1 cellular context compared by ENCODE assay signal in the genomic region with DNA sequence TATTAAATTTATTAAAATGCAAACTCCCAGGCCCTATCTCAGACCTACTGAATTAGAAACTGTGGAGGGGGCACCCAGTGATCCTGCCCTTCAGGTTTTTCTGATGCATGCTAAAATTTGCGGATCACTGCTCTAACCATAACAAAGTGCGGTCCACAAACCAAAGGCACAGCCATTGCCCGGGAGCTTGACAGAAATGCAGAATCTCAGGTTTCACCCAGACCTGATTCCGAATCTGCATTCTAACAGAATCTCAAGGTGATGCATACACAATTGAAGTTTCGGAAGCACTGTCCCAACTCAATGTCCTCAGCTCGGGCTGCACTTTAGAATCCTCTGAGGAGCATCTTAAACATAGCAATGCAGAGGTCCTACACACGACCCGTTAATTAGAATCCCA.
TF ChIP-seq lines count a peak whose summit lies in the region.

No MANE protein-coding gene starts in this region.

TF ChIP-seq in GM23338, 12 proteins besides CTCF, POLR2A, EP300 and RAD21 (continued from another document):
- TF ChIP-seq, protein P1, sequence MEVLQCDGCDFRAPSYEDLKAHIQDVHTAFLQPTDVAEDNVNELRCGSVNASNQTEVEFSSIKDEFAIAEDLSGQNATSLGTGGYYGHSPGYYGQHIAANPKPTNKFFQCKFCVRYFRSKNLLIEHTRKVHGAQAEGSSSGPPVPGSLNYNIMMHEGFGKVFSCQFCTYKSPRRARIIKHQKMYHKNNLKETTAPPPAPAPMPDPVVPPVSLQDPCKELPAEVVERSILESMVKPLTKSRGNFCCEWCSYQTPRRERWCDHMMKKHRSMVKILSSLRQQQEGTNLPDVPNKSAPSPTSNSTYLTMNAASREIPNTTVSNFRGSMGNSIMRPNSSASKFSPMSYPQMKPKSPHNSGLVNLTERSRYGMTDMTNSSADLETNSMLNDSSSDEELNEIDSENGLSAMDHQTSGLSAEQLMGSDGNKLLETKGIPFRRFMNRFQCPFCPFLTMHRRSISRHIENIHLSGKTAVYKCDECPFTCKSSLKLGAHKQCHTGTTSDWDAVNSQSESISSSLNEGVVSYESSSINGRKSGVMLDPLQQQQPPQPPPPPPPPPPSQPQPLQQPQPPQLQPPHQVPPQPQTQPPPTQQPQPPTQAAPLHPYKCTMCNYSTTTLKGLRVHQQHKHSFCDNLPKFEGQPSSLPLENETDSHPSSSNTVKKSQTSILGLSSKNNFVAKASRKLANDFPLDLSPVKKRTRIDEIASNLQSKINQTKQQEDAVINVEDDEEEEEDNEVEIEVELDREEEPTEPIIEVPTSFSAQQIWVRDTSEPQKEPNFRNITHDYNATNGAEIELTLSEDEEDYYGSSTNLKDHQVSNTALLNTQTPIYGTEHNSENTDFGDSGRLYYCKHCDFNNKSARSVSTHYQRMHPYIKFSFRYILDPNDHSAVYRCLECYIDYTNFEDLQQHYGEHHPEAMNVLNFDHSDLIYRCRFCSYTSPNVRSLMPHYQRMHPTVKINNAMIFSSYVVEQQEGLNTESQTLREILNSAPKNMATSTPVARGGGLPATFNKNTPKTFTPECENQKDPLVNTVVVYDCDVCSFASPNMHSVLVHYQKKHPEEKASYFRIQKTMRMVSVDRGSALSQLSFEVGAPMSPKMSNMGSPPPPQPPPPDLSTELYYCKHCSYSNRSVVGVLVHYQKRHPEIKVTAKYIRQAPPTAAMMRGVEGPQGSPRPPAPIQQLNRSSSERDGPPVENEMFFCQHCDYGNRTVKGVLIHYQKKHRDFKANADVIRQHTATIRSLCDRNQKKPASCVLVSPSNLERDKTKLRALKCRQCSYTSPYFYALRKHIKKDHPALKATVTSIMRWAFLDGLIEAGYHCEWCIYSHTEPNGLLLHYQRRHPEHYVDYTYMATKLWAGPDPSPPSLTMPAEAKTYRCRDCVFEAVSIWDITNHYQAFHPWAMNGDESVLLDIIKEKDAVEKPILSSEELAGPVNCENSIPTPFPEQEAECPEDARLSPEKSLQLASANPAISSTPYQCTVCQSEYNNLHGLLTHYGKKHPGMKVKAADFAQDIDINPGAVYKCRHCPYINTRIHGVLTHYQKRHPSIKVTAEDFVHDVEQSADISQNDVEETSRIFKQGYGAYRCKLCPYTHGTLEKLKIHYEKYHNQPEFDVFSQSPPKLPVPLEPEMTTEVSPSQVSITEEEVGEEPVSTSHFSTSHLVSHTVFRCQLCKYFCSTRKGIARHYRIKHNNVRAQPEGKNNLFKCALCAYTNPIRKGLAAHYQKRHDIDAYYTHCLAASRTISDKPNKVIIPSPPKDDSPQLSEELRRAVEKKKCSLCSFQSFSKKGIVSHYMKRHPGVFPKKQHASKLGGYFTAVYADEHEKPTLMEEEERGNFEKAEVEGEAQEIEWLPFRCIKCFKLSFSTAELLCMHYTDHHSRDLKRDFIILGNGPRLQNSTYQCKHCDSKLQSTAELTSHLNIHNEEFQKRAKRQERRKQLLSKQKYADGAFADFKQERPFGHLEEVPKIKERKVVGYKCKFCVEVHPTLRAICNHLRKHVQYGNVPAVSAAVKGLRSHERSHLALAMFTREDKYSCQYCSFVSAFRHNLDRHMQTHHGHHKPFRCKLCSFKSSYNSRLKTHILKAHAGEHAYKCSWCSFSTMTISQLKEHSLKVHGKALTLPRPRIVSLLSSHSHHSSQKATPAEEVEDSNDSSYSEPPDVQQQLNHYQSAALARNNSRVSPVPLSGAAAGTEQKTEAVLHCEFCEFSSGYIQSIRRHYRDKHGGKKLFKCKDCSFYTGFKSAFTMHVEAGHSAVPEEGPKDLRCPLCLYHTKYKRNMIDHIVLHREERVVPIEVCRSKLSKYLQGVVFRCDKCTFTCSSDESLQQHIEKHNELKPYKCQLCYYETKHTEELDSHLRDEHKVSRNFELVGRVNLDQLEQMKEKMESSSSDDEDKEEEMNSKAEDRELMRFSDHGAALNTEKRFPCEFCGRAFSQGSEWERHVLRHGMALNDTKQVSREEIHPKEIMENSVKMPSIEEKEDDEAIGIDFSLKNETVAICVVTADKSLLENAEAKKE (CRISPR knock-in tag; IDR thresholded peaks at IDR 0.05): no peak
- no peak for TF ChIP-seq POLR2AphosphoS5 (IDR thresholded peaks at IDR 0.05; ENCODE audit: low read depth)
- TF ChIP-seq EZH2phosphoT487 (IDR thresholded peaks at IDR 0.05; ENCODE audit: unreplicated experiment): no peak
